ENCODE assay signal across 26 cellular contexts in the genomic region with DNA sequence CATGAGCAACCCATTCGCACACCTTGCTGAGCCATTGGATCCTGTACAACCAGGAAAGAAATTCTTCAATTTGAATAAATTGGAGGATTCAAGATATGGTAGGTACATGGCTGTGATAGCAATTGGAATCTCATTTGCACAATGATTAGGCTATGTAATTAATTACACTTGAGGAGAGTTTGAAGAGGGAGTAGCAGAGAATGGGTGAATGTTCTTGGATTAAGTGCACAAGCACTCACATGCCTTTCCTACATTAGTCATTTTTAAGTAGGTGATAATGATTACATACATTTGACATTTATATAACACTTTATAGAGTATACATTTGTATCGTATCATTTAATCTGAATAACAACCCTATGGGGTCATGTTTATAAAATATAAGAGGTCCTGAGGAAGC.
"Had no signal": no experiment of that assay in that cellular context is flagged by ENCODE, and none has a peak within 500 bp of the region (broad histone marks: within the 10 kb centered on the region; RNA-seq: fewer than 3 reads in every experiment).

No MANE protein-coding gene starts in this region.

- H3K9me3 Mint-ChIP-seq: natural killer cell; neural progenitor cell; stimulated activated effector memory CD8-positive, alpha-beta T cell treated with anti-CD3 and anti-CD28 coated beads, Interleukin-12 subunit alpha, Interleukin-12 subunit beta, amount 100 ng/mL, for 72 hours; stimulated activated naive CD8-positive, alpha-beta T cell treated with anti-CD3 and anti-CD28 coated beads, Interleukin-15, Interleukin-2, amounts not matched to agents 100 ng/mL and 50 ng/mL, for 24 hours had no signal

- H3K4me1 ChIP-seq: lower lobe of right lung, neural progenitor cell, parathyroid adenoma, right atrium auricular region, uterus had no signal

- ATAC-seq: left cardiac atrium; left ventricle myocardium superior; natural killer cell; sciatic nerve; stimulated activated effector memory CD8-positive, alpha-beta T cell treated with anti-CD3 and anti-CD28 coated beads, Interleukin-12 subunit alpha, Interleukin-12 subunit beta, amount 100 ng/mL, for 72 hours had no signal

- H3K4me3 Mint-ChIP-seq: natural killer cell; nephron progenitor cell; neural progenitor cell; stimulated activated effector memory CD8-positive, alpha-beta T cell treated with anti-CD3 and anti-CD28 coated beads, Interleukin-12 subunit alpha, Interleukin-12 subunit beta, amount 100 ng/mL, for 72 hours; stimulated activated naive CD8-positive, alpha-beta T cell treated with anti-CD3 and anti-CD28 coated beads, Interleukin-15, Interleukin-2, amounts not matched to agents 100 ng/mL and 50 ng/mL, for 24 hours; type B pancreatic cell had no signal

- H3K4me1 Mint-ChIP-seq: nephron progenitor cell, neural progenitor cell had no signal

- H3K27ac ChIP-seq: lower lobe of right lung, neural progenitor cell, neutrophil, parathyroid adenoma, right atrium auricular region, skin epidermis, tibial nerve, uterus had no signal

- H3K27me3 Mint-ChIP-seq: naive B cell; progenitor cell of endocrine pancreas; stimulated activated naive CD8-positive, alpha-beta T cell treated with anti-CD3 and anti-CD28 coated beads, Interleukin-15, Interleukin-2, amounts not matched to agents 100 ng/mL and 50 ng/mL, for 24 hours; type B pancreatic cell had no signal

- H3K9me3 ChIP-seq: lower lobe of right lung, neutrophil, uterus had no signal

- H3K27ac Mint-ChIP-seq: naive B cell; natural killer cell; nephron progenitor cell; neural progenitor cell; progenitor cell of endocrine pancreas; stimulated activated effector memory CD8-positive, alpha-beta T cell treated with anti-CD3 and anti-CD28 coated beads, Interleukin-12 subunit alpha, Interleukin-12 subunit beta, amount 100 ng/mL, for 72 hours; stimulated activated naive CD8-positive, alpha-beta T cell treated with anti-CD3 and anti-CD28 coated beads, Interleukin-15, Interleukin-2, amounts not matched to agents 100 ng/mL and 50 ng/mL, for 24 hours; type B pancreatic cell had no signal

- DNase-seq: hippocampal formation; kidney glomerular epithelial cell; left cardiac atrium; left ventricle myocardium superior; lower lobe of right lung; mammary epithelial cell; mesenchymal stem cell; naive B cell; natural killer cell; nephron progenitor cell; occipital lobe; stimulated activated CD4-positive, alpha-beta T cell treated with anti-CD3 and anti-CD28 coated beads, Interleukin-4, amount 100 ng/mL, for 24 hours; stimulated activated naive CD4-positive, alpha-beta T cell; substantia nigra; uterus had no signal

- H3K27me3 ChIP-seq: neural progenitor cell, neutrophil, right atrium auricular region, tibial nerve, uterus had no signal

- H3K36me3 ChIP-seq: neural progenitor cell, neutrophil, uterus had no signal

- H3K4me3 ChIP-seq: lower lobe of right lung, neural progenitor cell, right atrium auricular region, skin epidermis, tibial nerve, uterus had no signal
